1 cellular context compared by ENCODE assay signal in genomic region chr12:108773798-108774788, GRCh38.
TF ChIP-seq lines count a peak whose summit lies in the region.

No MANE protein-coding gene starts in this region.

TF ChIP-seq in HepG2, 621 proteins besides CTCF, POLR2A, EP300 and RAD21 (continued from another document and continues in another):
- TF ChIP-seq ZBTB37 (CRISPR knock-in tag; IDR thresholded peaks at IDR 0.05) = peak; percentile 60; the same call in 1 of the 2 replicates
- no peak for TF ChIP-seq ZNF639 (CRISPR knock-in tag; conservative IDR thresholded peaks at IDR 0.05)
- peak; percentile 63; the same call in 1 of the 2 replicates for TF ChIP-seq TBX2 (CRISPR knock-in tag; IDR thresholded peaks at IDR 0.05; ENCODE audit: borderline replicate concordance)
- no peak for TF ChIP-seq MTA3 (CRISPR knock-in tag; IDR thresholded peaks at IDR 0.05)
- peak; percentile 67 for TF ChIP-seq ZMYM2 (CRISPR knock-in tag; IDR thresholded peaks at IDR 0.05)
- peak; percentile 61 for TF ChIP-seq FOXP4 (CRISPR knock-in tag; IDR thresholded peaks at IDR 0.05)
- TF ChIP-seq ELF1 (CRISPR knock-in tag; IDR thresholded peaks at IDR 0.05) = no peak
- peak; percentile 75 for TF ChIP-seq MXD4 (CRISPR knock-in tag; IDR thresholded peaks at IDR 0.05)
- TF ChIP-seq IRF2 (CRISPR knock-in tag; IDR thresholded peaks at IDR 0.05) = peak; percentile 32; the same call in 1 of the 2 replicates
- TF ChIP-seq ZNF761 (CRISPR knock-in tag; conservative IDR thresholded peaks at IDR 0.05) = 0 out of 2 replicates have a peak, but pooled peaks have one; percentile 56
- TF ChIP-seq ZNF660 (CRISPR knock-in tag; IDR thresholded peaks at IDR 0.05; ENCODE audit: borderline replicate concordance, low read depth) = no peak
- TF ChIP-seq ZNF136 (CRISPR knock-in tag; IDR thresholded peaks at IDR 0.05; ENCODE audit: low read depth) = no peak
- TF ChIP-seq TFE3 (CRISPR knock-in tag; IDR thresholded peaks at IDR 0.05) = 0 out of 2 replicates have a peak, but pooled peaks have one; percentile 36
- TF ChIP-seq ZNF776 (CRISPR knock-in tag; IDR thresholded peaks at IDR 0.05) = no peak
- peak; percentile 28; the same call in 1 of the 2 replicates for TF ChIP-seq TFDP1 (CRISPR knock-in tag; IDR thresholded peaks at IDR 0.05; ENCODE audit: borderline replicate concordance)
- TF ChIP-seq HOXA7 (CRISPR knock-in tag; IDR thresholded peaks at IDR 0.05) = no peak
- TF ChIP-seq PPARG (CRISPR knock-in tag; conservative IDR thresholded peaks at IDR 0.05) = peak; percentile 21
- TF ChIP-seq ZNF746 (CRISPR knock-in tag; IDR thresholded peaks at IDR 0.05) = peak; percentile 49; the same call in 1 of the 2 replicates
- 0 out of 2 replicates have a peak, but pooled peaks have one; percentile 16 for TF ChIP-seq KDM5A (IDR thresholded peaks at IDR 0.05; ENCODE audit: borderline replicate concordance, low read length)
- TF ChIP-seq PRDM10 (CRISPR knock-in tag; IDR thresholded peaks at IDR 0.05; ENCODE audit: low read depth) = peak; percentile 55; the same call in 1 of the 2 replicates
- peak; percentile 80 for TF ChIP-seq TBL1XR1 (IDR thresholded peaks at IDR 0.05; ENCODE audit: borderline replicate concordance, low read length, partially characterized antibody)
- peak; percentile 96 for TF ChIP-seq HNF4A (CRISPR knock-in tag; IDR thresholded peaks at IDR 0.05)
- TF ChIP-seq ARID5B (CRISPR knock-in tag; IDR thresholded peaks at IDR 0.05) = peak; percentile 81
- TF ChIP-seq ZNF44 (CRISPR knock-in tag; IDR thresholded peaks at IDR 0.05) = no peak
- 0 out of 2 replicates have a peak, but pooled peaks have one; percentile 55 for TF ChIP-seq ZGPAT (CRISPR knock-in tag; IDR thresholded peaks at IDR 0.05)
- TF ChIP-seq ARNT2 (CRISPR knock-in tag; IDR thresholded peaks at IDR 0.05; ENCODE audit: low read depth) = peak; percentile 34; the same call in 1 of the 2 replicates
- TF ChIP-seq STAT5B (CRISPR knock-in tag; IDR thresholded peaks at IDR 0.05) = no peak
- no peak for TF ChIP-seq GATAD1 (CRISPR knock-in tag; IDR thresholded peaks at IDR 0.05)
- 0 out of 2 replicates have a peak, but pooled peaks have one; percentile 43 for TF ChIP-seq SIN3A (IDR thresholded peaks at IDR 0.05; ENCODE audit: borderline replicate concordance, low read depth, low read length)
- TF ChIP-seq PBX2 (CRISPR knock-in tag; IDR thresholded peaks at IDR 0.05) = 0 out of 2 replicates have a peak, but pooled peaks have one; percentile 22
- TF ChIP-seq PAXIP1 (CRISPR knock-in tag; conservative IDR thresholded peaks at IDR 0.05) = peak; percentile 85
- peak; percentile 90 for TF ChIP-seq HDAC2 (CRISPR knock-in tag; IDR thresholded peaks at IDR 0.05)
- TF ChIP-seq ZNF788 (CRISPR knock-in tag; IDR thresholded peaks at IDR 0.05; ENCODE audit: borderline replicate concordance) = peak; percentile 49; the same call in 1 of the 2 replicates
- peak; percentile 62; the same call in 1 of the 2 replicates for TF ChIP-seq KDM5B (CRISPR knock-in tag; IDR thresholded peaks at IDR 0.05; ENCODE audit: borderline replicate concordance)
- TF ChIP-seq NCOA2 (CRISPR knock-in tag; IDR thresholded peaks at IDR 0.05) = peak; percentile 83
